Comparison of ENCODE assay signal across 8 cellular contexts in the genomic region with DNA sequence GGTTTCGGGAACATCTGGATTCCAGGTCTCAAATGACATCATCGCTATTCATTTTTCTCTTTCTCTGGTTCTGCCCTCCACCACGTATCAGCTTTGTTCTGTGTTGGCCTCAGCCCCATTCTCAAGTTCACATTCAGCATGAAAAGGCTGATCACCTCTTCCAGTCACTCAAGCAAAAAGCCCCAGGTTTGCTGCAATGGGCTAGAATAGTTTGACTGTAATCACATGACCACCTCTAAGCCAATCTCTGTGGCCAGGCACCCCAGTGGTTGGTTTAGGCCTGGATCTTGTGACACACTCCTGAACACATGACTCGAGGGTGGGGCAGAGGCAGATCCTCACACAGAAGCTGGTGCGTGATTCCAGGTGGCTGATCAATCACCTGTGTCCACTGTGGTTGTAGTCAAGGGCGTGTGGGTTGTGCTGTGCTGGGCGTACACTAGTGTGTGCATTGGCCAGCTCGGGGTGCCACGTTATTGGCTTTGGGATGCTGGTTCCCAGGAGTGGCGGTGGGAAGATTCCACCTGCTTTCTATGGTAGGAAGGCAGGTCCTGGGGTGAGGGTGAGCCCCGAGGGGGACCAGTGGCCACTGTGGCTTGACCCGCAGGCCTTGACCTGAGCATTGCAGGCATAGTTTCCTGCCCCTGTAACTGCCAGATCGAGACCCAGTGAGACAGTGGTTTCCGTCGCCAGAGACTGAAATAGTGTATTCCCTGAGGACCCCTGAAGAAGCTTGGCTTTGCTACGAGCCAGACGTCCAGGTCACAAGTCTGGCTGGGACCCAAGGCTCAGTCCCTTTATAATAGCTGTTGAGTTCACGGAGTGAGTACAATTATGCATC. TPM values are rescaled to one million over a fixed set of nuclear protein-coding genes. Genes with fewer than 3 reads are reported as not detected.
DNase-seq lines count a peak whose midpoint lies in the region; ATAC-seq, FAIRE-seq and TF ChIP-seq lines count a peak whose summit lies in the region.

No MANE protein-coding gene starts in this region.

- intact Hi-C loops in stomach (cut with DNase I; ENCODE audit: low total_unique reads), result no loop called here

- in situ Hi-C loops in GM13977 (cut with MboI; ENCODE audit: low pct_unique_long_range_greater_than_20kb, low sequenced_read_pairs, unreplicated experiment), result no loop called here

- DNase-seq in GM13977 (ENCODE audit: low spot score), result peak; percentile 90
- DNase-seq in iPS-NIHi11 (ENCODE audit: low spot score), result peak; percentile 54
- DNase-seq in HTR-8/SVneo (ENCODE audit: insufficient read length, low spot score), result no peak
- no peak for DNase-seq in neural progenitor cell (ENCODE audit: low spot score)
- DNase-seq in DMS53 treated with DMSO at 0.1 percent for 48 hours (lab: John Stamatoyannopoulos, UW; ENCODE audit: unreplicated experiment), result no peak
- DNase-seq in stomach, result no peak

- no peaks in the 10 kb centered on the region for H3F3A ChIP-seq in neural progenitor cell (ENCODE audit: low read depth)

- no peak for FAIRE-seq in HTR-8/SVneo (lab: Jason Lieb, UNC)

- no peak overlapping the region for H3K9ac ChIP-seq in neural progenitor cell

- TF ChIP-seq CTCF in GM13977 (IDR thresholded peaks at IDR 0.05; ENCODE audit: extremely low read depth, insufficient read depth, missing control alignments), result no peak
- TF ChIP-seq CTCF in neural progenitor cell (IDR thresholded peaks at IDR 0.05), result no peak
- TF ChIP-seq CTCF in stomach (IDR thresholded peaks at IDR 0.05), result no peak

- peaks cover 3% of the 10 kb centered on the region for H3K4me1 Mint-ChIP-seq in neural progenitor cell

- H3K4me3 ChIP-seq in neural progenitor cell, result no peak overlapping the region
- H3K4me3 ChIP-seq in stomach, result no peak overlapping the region

- peaks cover 3% of the 10 kb centered on the region for H3K36me3 Mint-ChIP-seq in neural progenitor cell

- H3K4me1 ChIP-seq in neural progenitor cell (no peaks in the 10 kb centered on the region), stomach (peaks cover 6 to 51% (median 29%) of the 10 kb centered on the region in 4 donors)

- ATAC-seq in GM21381 (IDR thresholded peaks at IDR 0.05; ENCODE audit: unreplicated experiment) (peak; percentile 71), HG03565 (IDR thresholded peaks at IDR 0.05; ENCODE audit: unreplicated experiment) (peak; percentile 79)

- no peaks in the 10 kb centered on the region for H3K36me3 ChIP-seq in neural progenitor cell
- H3K36me3 ChIP-seq in stomach, result peaks cover 3 to 30% (median 25%) of the 10 kb centered on the region in 4 donors

- no peak for TF ChIP-seq EP300 in stomach (IDR thresholded peaks at IDR 0.05)

- H3K27me3 ChIP-seq in neural progenitor cell (no peaks in the 10 kb centered on the region), stomach (no peaks in the 10 kb centered on the region)

- no peak overlapping the region for H3K4me2 ChIP-seq in neural progenitor cell

- H4K20me1 ChIP-seq in neural progenitor cell (ENCODE audit: low read depth), result no peaks in the 10 kb centered on the region

- H3K27ac ChIP-seq in neural progenitor cell, result no peak overlapping the region
- H3K27ac ChIP-seq in stomach, result peak overlapping the region in 1 of 5 donors; percentile 8

- TF ChIP-seq POLR2A in stomach (IDR thresholded peaks at IDR 0.05), result no peak

- no peaks in the 10 kb centered on the region for H3K79me2 ChIP-seq in neural progenitor cell (ENCODE audit: low read depth)

- no peak overlapping the region for H2AFZ ChIP-seq in neural progenitor cell (replicated peaks)

- H3K27ac Mint-ChIP-seq in neural progenitor cell, result no peak overlapping the region

- H3K4me3 Mint-ChIP-seq in neural progenitor cell, result no peak overlapping the region

- 80 to 89% (median 87%) methylated on average over 13 to 18 of the region's 18 CpGs for WGBS in stomach, 5 donors

- H3K27me3 Mint-ChIP-seq in neural progenitor cell (ENCODE audit: insufficient read depth, low read depth), result no peaks in the 10 kb centered on the region

- H3K9me3 ChIP-seq in neural progenitor cell (ENCODE audit: low read depth) (no peaks in the 10 kb centered on the region), stomach (no peaks in the 10 kb centered on the region)

- H3K9me3 Mint-ChIP-seq in neural progenitor cell, result no peaks in the 10 kb centered on the region

RNA-seq across cellular contexts. Expression of a gene that starts 12.0 kb away (rescaled TPM):
- total RNA-seq in neural progenitor cell (ENCODE audit: low replicate concordance) (9.0 and 12.3 TPM in 2 replicates), stomach (100 to 1,000 TPM in 2 of 5 donors, 10 to 100 TPM in 3; 21.0 to 170 (median 40.2) TPM)
- polyA plus RNA-seq in stomach, result 1 to 10 TPM; 3.4 to 5.9 (median 3.7) TPM

RNA-seq across cellular contexts. Expression of a gene that starts 55.8 kb away (rescaled TPM):
- total RNA-seq in neural progenitor cell (ENCODE audit: low replicate concordance) (0.15 TPM in 1 of 2 replicates, not detected in the other), stomach (not detected)
- polyA plus RNA-seq in stomach, result not detected

Comparison
In these comparisons a context has a peak if more than half of its experiments do, and no peak if none do; other contexts are left out.
1. DNase-seq: peak in GM13977 (single experiment) and iPS-NIHi11 (single experiment); none in HTR-8/SVneo (single experiment), neural progenitor cell (single experiment), DMS53 treated with DMSO at 0.1 percent for 48 hours (single experiment) and stomach (single experiment).